ENCODE assay signal across 22 cellular contexts in genomic region chr11:35518766-35519165, GRCh38. TPM values are rescaled to one million over a fixed set of nuclear protein-coding genes. Genes with fewer than 3 reads are reported as not detected.
"Had no signal": no experiment of that assay in that cellular context is flagged by ENCODE, and none has a peak within 500 bp of the region (broad histone marks: within the 10 kb centered on the region; RNA-seq: fewer than 3 reads in every experiment).

No MANE protein-coding gene starts in this region.

- H3K27ac Mint-ChIP-seq: activated CD4-positive, alpha-beta T cell treated with anti-CD3 and anti-CD28 coated beads, Interleukin-2, amount 10 ng/mL, durations not matched to agents 7 days and 5 days; activated CD8-positive, alpha-beta memory T cell treated with anti-CD3 and anti-CD28 coated beads, Interleukin-2, amount 10 ng/mL, durations not matched to agents 7 days and 5 days; activated CD8-positive, alpha-beta T cell treated with anti-CD3 and anti-CD28 coated beads for 36 hours; activated naive CD8-positive, alpha-beta T cell treated with anti-CD3 and anti-CD28 coated beads, Interleukin-2, amount 50 U/mL, for 24 hours; activated T-helper 1 cell treated with anti-CD3 and anti-CD28 coated beads, Interleukin-12 subunit alpha, Interleukin-12 subunit beta, Interleukin-2, Interleukin-4 antibody, amounts not matched to agents 30 ng/mL and 10 ng/mL and 1 ng/mL, durations not matched to agents 14 hours and 24 hours and 36 hours; natural killer cell treated with Interleukin-12 subunit alpha and Interleukin-12 subunit beta and Interleukin-15 and Interleukin-18, amount 100 ng/mL, for 72 hours; progenitor cell of endocrine pancreas; T-helper 2 cell treated with Interferon-gamma antibody and Interleukin-4, amounts not matched to agents 5 μg/mL and 100 μg/mL, for 36 hours had no signal

- H3K9me3 Mint-ChIP-seq: activated CD4-positive, alpha-beta T cell treated with anti-CD3 and anti-CD28 coated beads, Interleukin-2, amount 10 ng/mL, durations not matched to agents 7 days and 5 days; activated CD8-positive, alpha-beta T cell treated with anti-CD3 and anti-CD28 coated beads for 36 hours; activated naive CD8-positive, alpha-beta T cell treated with anti-CD3 and anti-CD28 coated beads, Interleukin-2, amount 50 U/mL, for 24 hours; activated T-helper 1 cell treated with anti-CD3 and anti-CD28 coated beads, Interleukin-12 subunit alpha, Interleukin-12 subunit beta, Interleukin-2, Interleukin-4 antibody, amounts not matched to agents 30 ng/mL and 10 ng/mL and 1 ng/mL, durations not matched to agents 14 hours and 24 hours and 36 hours; natural killer cell treated with Interleukin-12 subunit alpha and Interleukin-12 subunit beta and Interleukin-15 and Interleukin-18, amount 100 ng/mL, for 72 hours; T-helper 2 cell treated with Interferon-gamma antibody and Interleukin-4, amounts not matched to agents 5 μg/mL and 100 μg/mL, for 36 hours had no signal

- H3K4me3 ChIP-seq: lower lobe of right lung, testis, uterus had no signal

- H3K4me1 ChIP-seq: lower lobe of right lung, testis, uterus had no signal

- H3K27me3 ChIP-seq: testis, uterus had no signal

- H3K36me3 Mint-ChIP-seq: activated CD8-positive, alpha-beta memory T cell treated with anti-CD3 and anti-CD28 coated beads, Interleukin-2, amount 10 ng/mL, durations not matched to agents 7 days and 5 days; natural killer cell treated with Interleukin-12 subunit alpha and Interleukin-12 subunit beta and Interleukin-15 and Interleukin-18, amount 100 ng/mL, for 72 hours had no signal

- H3K27ac ChIP-seq: lower lobe of right lung, testis, uterus, VCaP had no signal

- DNase-seq: activated CD4-positive, alpha-beta T cell treated with anti-CD3 and anti-CD28 coated beads, Interleukin-2, amount 10 ng/mL, durations not matched to agents 7 days and 5 days; activated CD8-positive, alpha-beta memory T cell treated with anti-CD3 and anti-CD28 coated beads, Interleukin-2, amount 10 ng/mL, durations not matched to agents 7 days and 5 days; activated CD8-positive, alpha-beta T cell treated with anti-CD3 and anti-CD28 coated beads for 36 hours; activated gamma-delta T cell; activated naive CD4-positive, alpha-beta T cell treated with anti-CD3 and anti-CD28 coated beads, Interleukin-2, amount 50 U/mL, for 16 hours; activated naive CD8-positive, alpha-beta T cell treated with anti-CD3 and anti-CD28 coated beads, Interleukin-2, amount 50 U/mL, for 24 hours; activated T-cell treated with anti-CD3 and anti-CD28 coated beads for 4 hours; central memory CD4-positive, alpha-beta T cell; dermis blood vessel endothelial cell; effector memory CD4-positive, alpha-beta T cell; kidney; lower lobe of right lung; retina; testis; trophoblast cell; uterus had no signal

- H3K36me3 ChIP-seq: lower lobe of right lung, uterus had no signal

- H3K4me3 Mint-ChIP-seq: activated CD4-positive, alpha-beta T cell treated with anti-CD3 and anti-CD28 coated beads, Interleukin-2, amount 10 ng/mL, durations not matched to agents 7 days and 5 days; activated CD8-positive, alpha-beta memory T cell treated with anti-CD3 and anti-CD28 coated beads, Interleukin-2, amount 10 ng/mL, durations not matched to agents 7 days and 5 days; activated CD8-positive, alpha-beta T cell treated with anti-CD3 and anti-CD28 coated beads for 36 hours; activated naive CD8-positive, alpha-beta T cell treated with anti-CD3 and anti-CD28 coated beads, Interleukin-2, amount 50 U/mL, for 24 hours; activated T-helper 1 cell treated with anti-CD3 and anti-CD28 coated beads, Interleukin-12 subunit alpha, Interleukin-12 subunit beta, Interleukin-2, Interleukin-4 antibody, amounts not matched to agents 30 ng/mL and 10 ng/mL and 1 ng/mL, durations not matched to agents 14 hours and 24 hours and 36 hours; natural killer cell treated with Interleukin-12 subunit alpha and Interleukin-12 subunit beta and Interleukin-15 and Interleukin-18, amount 100 ng/mL, for 72 hours; T-helper 2 cell treated with Interferon-gamma antibody and Interleukin-4, amounts not matched to agents 5 μg/mL and 100 μg/mL, for 36 hours had no signal

- H3K9me3 ChIP-seq: lower lobe of right lung, testis, uterus had no signal

- H3K4me1 Mint-ChIP-seq: activated CD4-positive, alpha-beta T cell treated with anti-CD3 and anti-CD28 coated beads, Interleukin-2, amount 10 ng/mL, durations not matched to agents 7 days and 5 days; activated CD8-positive, alpha-beta memory T cell treated with anti-CD3 and anti-CD28 coated beads, Interleukin-2, amount 10 ng/mL, durations not matched to agents 7 days and 5 days; activated naive CD8-positive, alpha-beta T cell treated with anti-CD3 and anti-CD28 coated beads, Interleukin-2, amount 50 U/mL, for 24 hours had no signal

- ATAC-seq: activated CD4-positive, CD25-positive, alpha-beta regulatory T cell treated with anti-CD3 and anti-CD28 coated beads, Interleukin-2, amount 50 U/mL, for 24 hours; activated CD8-positive, alpha-beta memory T cell treated with anti-CD3 and anti-CD28 coated beads, Interleukin-2, amount 10 ng/mL, durations not matched to agents 7 days and 5 days; activated CD8-positive, alpha-beta T cell treated with anti-CD3 and anti-CD28 coated beads for 36 hours; activated naive CD8-positive, alpha-beta T cell treated with anti-CD3 and anti-CD28 coated beads, Interleukin-2, amount 50 U/mL, for 24 hours; lower lobe of right lung; natural killer cell treated with Interleukin-12 subunit alpha and Interleukin-12 subunit beta and Interleukin-15 and Interleukin-18, amount 100 ng/mL, for 72 hours had no signal

RNA-seq across cellular contexts. Expression of gene PAMR1, which starts 6.7 kb away (rescaled TPM):
- total RNA-seq: activated CD4-positive, alpha-beta T cell treated with anti-CD3 and anti-CD28 coated beads, Interleukin-2, amount 10 ng/mL, durations not matched to agents 7 days and 5 days; activated CD8-positive, alpha-beta memory T cell treated with anti-CD3 and anti-CD28 coated beads, Interleukin-2, amount 10 ng/mL, durations not matched to agents 7 days and 5 days; activated CD8-positive, alpha-beta T cell treated with anti-CD3 and anti-CD28 coated beads for 36 hours; activated T-helper 1 cell treated with anti-CD3 and anti-CD28 coated beads, Interleukin-12 subunit alpha, Interleukin-12 subunit beta, Interleukin-2, Interleukin-4 antibody, amounts not matched to agents 30 ng/mL and 10 ng/mL and 1 ng/mL, durations not matched to agents 14 hours and 24 hours and 36 hours; natural killer cell treated with Interleukin-12 subunit alpha and Interleukin-12 subunit beta and Interleukin-15 and Interleukin-18, amount 100 ng/mL, for 72 hours had no signal
